Comparison of ENCODE assay signal across 8 cellular contexts in genomic region chr2:197675711-197676188, GRCh38. TPM values are rescaled to one million over a fixed set of nuclear protein-coding genes. Genes with fewer than 3 reads are reported as not detected.
DNase-seq lines count a peak whose midpoint lies in the region; ATAC-seq and TF ChIP-seq lines count a peak whose summit lies in the region.

No MANE protein-coding gene starts in this region.

- H3K4me1 Mint-ChIP-seq in stimulated activated naive CD8-positive, alpha-beta T cell treated with anti-CD3 and anti-CD28 coated beads, Interleukin-15, amount 100 ng/mL, for 72 hours: peaks cover 14% of the 10 kb centered on the region

- intact Hi-C loops in sciatic nerve (cut with DNase I): no loop called here

- no peak overlapping the region for H3K9ac ChIP-seq in iPS-15b (ENCODE audit: low read depth, low read length)

- no peak overlapping the region for H3K4me3 Mint-ChIP-seq in stimulated activated naive CD8-positive, alpha-beta T cell treated with anti-CD3 and anti-CD28 coated beads, Interleukin-15, amount 100 ng/mL, for 72 hours

- in situ Hi-C loops in brain microvascular endothelial cell (cut with HindIII; ENCODE audit: low pct_ligation_motif_present, low sequenced_read_pairs): no loop called here

- H3K9me3 ChIP-seq in iPS-15b (ENCODE audit: control insufficient read depth, insufficient read depth, low read length): no peaks in the 10 kb centered on the region

- ATAC-seq in sciatic nerve: peak; percentile 84
- no peak for ATAC-seq in stimulated activated naive CD8-positive, alpha-beta T cell treated with anti-CD3 and anti-CD28 coated beads, Interleukin-15, amount 100 ng/mL, for 72 hours

- H3K27me3 Mint-ChIP-seq in stimulated activated naive CD8-positive, alpha-beta T cell treated with anti-CD3 and anti-CD28 coated beads, Interleukin-15, amount 100 ng/mL, for 72 hours: no peaks in the 10 kb centered on the region

- TF ChIP-seq CTCF in brain microvascular endothelial cell (IDR thresholded peaks at IDR 0.05; ENCODE audit: low read depth, low read length, missing control alignments): no peak

- no peaks in the 10 kb centered on the region for H3K27me3 ChIP-seq in brain microvascular endothelial cell (replicated peaks)
- no peaks in the 10 kb centered on the region for H3K27me3 ChIP-seq in iPS-15b (ENCODE audit: control insufficient read depth, insufficient read depth, low read length)

- H3K4me1 ChIP-seq in iPS-15b (ENCODE audit: control insufficient read depth, insufficient read depth, low read length): peaks cover 13% of the 10 kb centered on the region

- no peaks in the 10 kb centered on the region for H3K36me3 ChIP-seq in brain microvascular endothelial cell (replicated peaks)
- no peaks in the 10 kb centered on the region for H3K36me3 ChIP-seq in iPS-15b (ENCODE audit: control insufficient read depth, insufficient read depth, low read length)

- H3K4me3 ChIP-seq in brain microvascular endothelial cell (ENCODE audit: low read depth, low read length) (peak overlapping the region; percentile 58), iPS-15b (ENCODE audit: low read depth, low read length) (peak overlapping the region; percentile 24)

- peak overlapping the region; percentile 48 for H3K27ac ChIP-seq in brain microvascular endothelial cell

- DNase-seq in ELR (ENCODE audit: low read depth): peak; percentile 37
- peak; percentile 73 for DNase-seq in brain microvascular endothelial cell
- DNase-seq in sciatic nerve (ENCODE audit: low spot score): no peak
- no peak for DNase-seq in DMS53 treated with DMSO at 0.1 percent for 48 hours (lab: John Stamatoyannopoulos, UW; ENCODE audit: unreplicated experiment)
- DNase-seq in kidney tubule cell (ENCODE audit: low spot score): no peak
- no peak for DNase-seq in stimulated activated naive CD8-positive, alpha-beta T cell treated with anti-CD3 and anti-CD28 coated beads, Interleukin-15, amount 100 ng/mL, for 72 hours
- no peak for DNase-seq in middle frontal gyrus (ENCODE audit: extremely low spot score, low spot score)

- no peak overlapping the region for H3K27ac Mint-ChIP-seq in stimulated activated naive CD8-positive, alpha-beta T cell treated with anti-CD3 and anti-CD28 coated beads, Interleukin-15, amount 100 ng/mL, for 72 hours

- H3K9me3 Mint-ChIP-seq in stimulated activated naive CD8-positive, alpha-beta T cell treated with anti-CD3 and anti-CD28 coated beads, Interleukin-15, amount 100 ng/mL, for 72 hours: no peaks in the 10 kb centered on the region

RNA-seq across cellular contexts. Expression of gene RFTN2, which starts 0.4 kb away (rescaled TPM):
- total RNA-seq in sciatic nerve: 47.7 TPM

RNA-seq across cellular contexts. Expression of gene MARS2, which starts 29.4 kb away (rescaled TPM):
- 3.1 TPM for total RNA-seq in sciatic nerve

Comparison
In these comparisons a context has a peak if more than half of its experiments do, and no peak if none do; other contexts are left out.
1. DNase-seq: peak in ELR (single experiment) and brain microvascular endothelial cell (single experiment); none in sciatic nerve (single experiment), DMS53 treated with DMSO at 0.1 percent for 48 hours (single experiment), kidney tubule cell (single experiment), stimulated activated naive CD8-positive, alpha-beta T cell treated with anti-CD3 and anti-CD28 coated beads, Interleukin-15, amount 100 ng/mL, for 72 hours (0 of 2) and middle frontal gyrus (single experiment).